Comparison of ENCODE assay signal across 3 cellular contexts in genomic region chr16:20520103-20520502, GRCh38.
TF ChIP-seq lines count a peak whose summit lies in the region.

No MANE protein-coding gene starts in this region.

TF ChIP-seq in HepG2, 621 proteins besides CTCF, POLR2A, EP300 and RAD21:
- no peak for TF ChIP-seq NFKB2 (CRISPR knock-in tag; IDR thresholded peaks at IDR 0.05; ENCODE audit: borderline replicate concordance)
- TF ChIP-seq IRX3 (CRISPR knock-in tag; IDR thresholded peaks at IDR 0.05; ENCODE audit: borderline replicate concordance, low read depth), result no peak
- peak; percentile 36; the same call in 1 of the 2 replicates for TF ChIP-seq SOX6 (IDR thresholded peaks at IDR 0.05)
- no peak for TF ChIP-seq SOX6 (CRISPR knock-in tag; IDR thresholded peaks at IDR 0.05)
- TF ChIP-seq PLRG1 (conservative IDR thresholded peaks at IDR 0.05), result 0 out of 2 replicates have a peak, but pooled peaks have one; percentile 66
- TF ChIP-seq ERF (CRISPR knock-in tag; IDR thresholded peaks at IDR 0.05), result no peak
- TF ChIP-seq ZNF260 (CRISPR knock-in tag; IDR thresholded peaks at IDR 0.05; ENCODE audit: borderline replicate concordance, low read depth), result no peak
- TF ChIP-seq, protein P1, sequence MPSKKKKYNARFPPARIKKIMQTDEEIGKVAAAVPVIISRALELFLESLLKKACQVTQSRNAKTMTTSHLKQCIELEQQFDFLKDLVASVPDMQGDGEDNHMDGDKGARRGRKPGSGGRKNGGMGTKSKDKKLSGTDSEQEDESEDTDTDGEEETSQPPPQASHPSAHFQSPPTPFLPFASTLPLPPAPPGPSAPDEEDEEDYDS (CRISPR knock-in tag; IDR thresholded peaks at IDR 0.05), result no peak
- no peak for TF ChIP-seq ZNF841 (CRISPR knock-in tag; IDR thresholded peaks at IDR 0.05; ENCODE audit: borderline replicate concordance)
- TF ChIP-seq FOXA1 (IDR thresholded peaks at IDR 0.05), result 0 out of 2 replicates have a peak, but pooled peaks have one; percentile 40
- no peak for TF ChIP-seq FOXA1 (CRISPR knock-in tag; IDR thresholded peaks at IDR 0.05)
- no peak for TF ChIP-seq ZNF101 (CRISPR knock-in tag; IDR thresholded peaks at IDR 0.05; ENCODE audit: borderline replicate concordance, low read depth)
- TF ChIP-seq FOXK1 (CRISPR knock-in tag; IDR thresholded peaks at IDR 0.05; ENCODE audit: borderline replicate concordance, low read depth), result no peak
- TF ChIP-seq YEATS2 (CRISPR knock-in tag; IDR thresholded peaks at IDR 0.05; ENCODE audit: borderline replicate concordance), result no peak
- 0 out of 2 replicates have a peak, but pooled peaks have one; percentile 57 for TF ChIP-seq U2AF2 (IDR thresholded peaks at IDR 0.05; ENCODE audit: low read depth, low read length)

TF ChIP-seq in HEK293, 187 proteins besides CTCF, POLR2A, EP300 and RAD21:
- TF ChIP-seq KLF16 (tag by site-specific recombination; IDR thresholded peaks at IDR 0.05) (no peak), ZNF366 (tag by site-specific recombination; conservative IDR thresholded peaks at IDR 0.05) (peak; percentile 30; the same call in 1 of the 2 replicates)
TF ChIP-seq in HEK293: peak in this region for 1.

TF ChIP-seq in K562, 482 proteins besides CTCF, POLR2A, EP300 and RAD21:
- no peak for TF ChIP-seq ZNF589 (CRISPR knock-in tag; IDR thresholded peaks at IDR 0.05; ENCODE audit: low read depth)
- TF ChIP-seq, protein P2, sequence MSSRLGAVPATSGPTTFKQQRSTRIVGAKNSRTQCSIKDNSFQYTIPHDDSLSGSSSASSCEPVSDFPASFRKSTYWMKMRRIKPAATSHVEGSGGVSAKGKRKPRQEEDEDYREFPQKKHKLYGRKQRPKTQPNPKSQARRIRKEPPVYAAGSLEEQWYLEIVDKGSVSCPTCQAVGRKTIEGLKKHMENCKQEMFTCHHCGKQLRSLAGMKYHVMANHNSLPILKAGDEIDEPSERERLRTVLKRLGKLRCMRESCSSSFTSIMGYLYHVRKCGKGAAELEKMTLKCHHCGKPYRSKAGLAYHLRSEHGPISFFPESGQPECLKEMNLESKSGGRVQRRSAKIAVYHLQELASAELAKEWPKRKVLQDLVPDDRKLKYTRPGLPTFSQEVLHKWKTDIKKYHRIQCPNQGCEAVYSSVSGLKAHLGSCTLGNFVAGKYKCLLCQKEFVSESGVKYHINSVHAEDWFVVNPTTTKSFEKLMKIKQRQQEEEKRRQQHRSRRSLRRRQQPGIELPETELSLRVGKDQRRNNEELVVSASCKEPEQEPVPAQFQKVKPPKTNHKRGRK (tag; IDR thresholded peaks at IDR 0.05), result peak; percentile 78
